26 cellular contexts compared by ENCODE assay signal in the genomic region with DNA sequence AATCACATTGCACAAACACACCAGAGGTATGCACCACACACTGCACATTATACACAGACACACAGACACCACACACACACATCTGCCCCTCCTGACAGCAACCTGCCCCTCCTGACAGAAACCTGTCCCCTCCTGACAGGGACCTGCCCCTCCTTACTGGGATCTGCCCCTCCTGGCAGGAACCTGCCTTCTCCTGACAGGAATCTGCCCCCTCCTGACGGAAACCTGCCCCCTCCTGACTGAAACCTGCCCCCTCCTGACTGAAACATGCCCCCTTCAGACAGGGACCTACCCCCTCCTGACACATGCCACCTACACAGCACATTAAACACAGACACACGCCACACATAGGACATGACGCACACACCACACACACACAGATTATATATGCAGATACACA.
DNase-seq lines count a peak whose midpoint lies in the region; ATAC-seq and TF ChIP-seq lines count a peak whose summit lies in the region.
"Had no signal": no experiment of that assay in that cellular context is flagged by ENCODE, and none has a peak within 500 bp of the region (broad histone marks: within the 10 kb centered on the region; RNA-seq: fewer than 3 reads in every experiment).

No MANE protein-coding gene starts in this region.

- peaks cover 45% of the 10 kb centered on the region for H3K4me1 ChIP-seq in osteoblast (ENCODE audit: insufficient read depth, low read length)
- H3K4me1 ChIP-seq in tibial artery: peaks cover 0 to 70% (median 56%) of the 10 kb centered on the region in 4 donors

- H3K27me3 ChIP-seq in osteoblast (ENCODE audit: insufficient read depth, low read length) (no peaks in the 10 kb centered on the region), tibial artery (no peaks in the 10 kb centered on the region)

- peaks cover 29% of the 10 kb centered on the region for H3K36me3 ChIP-seq in osteoblast (ENCODE audit: insufficient read depth, low read length)
- peaks cover 11 to 24% (median 18%) of the 10 kb centered on the region in 3 donors for H3K36me3 ChIP-seq in tibial artery

- H3K27ac Mint-ChIP-seq in activated naive CD4-positive, alpha-beta T cell treated with anti-CD3 and anti-CD28 coated beads, Interleukin-2, amount 50 U/mL, for 72 hours: no peak overlapping the region
- H3K27ac Mint-ChIP-seq: activated CD4-positive, alpha-beta T cell treated with anti-CD3 and anti-CD28 coated beads, Interleukin-2, amount 10 ng/mL, durations not matched to agents 24 days and 14 days; activated naive CD8-positive, alpha-beta T cell treated with anti-CD3 and anti-CD28 coated beads for 36 hours; IgD-negative memory B cell; mesothelial cell of epicardium; nephron had no signal

- TF ChIP-seq CTCF in coronary artery (IDR thresholded peaks at IDR 0.05): no peak
- TF ChIP-seq CTCF in osteoblast (IDR thresholded peaks at IDR 0.05; ENCODE audit: extremely low read depth, low read depth, low read length): no peak
- TF ChIP-seq CTCF in tibial artery (IDR thresholded peaks at IDR 0.05): no peak
- TF ChIP-seq CTCF in GM10266 (IDR thresholded peaks at IDR 0.05; ENCODE audit: control insufficient read depth, insufficient read depth, low read depth, missing control alignments): no peak

- no peaks in the 10 kb centered on the region for H4K20me1 ChIP-seq in osteoblast (ENCODE audit: insufficient read depth, low read length)

- ATAC-seq in left ventricle myocardium superior (no peak), GM21390 (IDR thresholded peaks at IDR 0.05; ENCODE audit: unreplicated experiment) (no peak)
- ATAC-seq in activated naive CD4-positive, alpha-beta T cell treated with anti-CD3 and anti-CD28 coated beads, Interleukin-2, amount 50 U/mL, for 72 hours: no peak
- ATAC-seq: left colon had no signal

- intact Hi-C loops in cardiac septum (cut with DNase I) (no loop called here), left ventricle myocardium superior (cut with micrococcal nuclease) (no loop called here), tibial artery (cut with DNase I; ENCODE audit: low total_unique reads) (no loop called here)

- H3K4me3 ChIP-seq in coronary artery (no peak overlapping the region), osteoblast (ENCODE audit: insufficient read depth, low read length) (no peak overlapping the region), tibial artery (no peak overlapping the region)
- H3K4me3 ChIP-seq: skin epidermis had no signal

- H3K9me3 ChIP-seq in osteoblast (ENCODE audit: low read depth, low read length): no peaks in the 10 kb centered on the region
- H3K9me3 ChIP-seq in tibial artery: no peaks in the 10 kb centered on the region

- H3K4me2 ChIP-seq in osteoblast (ENCODE audit: insufficient read depth, low read length): no peak overlapping the region

- H3K9me3 Mint-ChIP-seq in activated naive CD4-positive, alpha-beta T cell treated with anti-CD3 and anti-CD28 coated beads, Interleukin-2, amount 50 U/mL, for 72 hours: no peaks in the 10 kb centered on the region
- H3K9me3 Mint-ChIP-seq: activated CD4-positive, alpha-beta T cell treated with anti-CD3 and anti-CD28 coated beads, Interleukin-2, amount 10 ng/mL, durations not matched to agents 24 days and 14 days; activated naive CD8-positive, alpha-beta T cell treated with anti-CD3 and anti-CD28 coated beads for 36 hours; IgD-negative memory B cell; mesothelial cell of epicardium; nephron had no signal

- no peaks in the 10 kb centered on the region for H3K36me3 Mint-ChIP-seq in activated naive CD4-positive, alpha-beta T cell treated with anti-CD3 and anti-CD28 coated beads, Interleukin-2, amount 50 U/mL, for 72 hours
- H3K36me3 Mint-ChIP-seq: activated naive CD8-positive, alpha-beta T cell treated with anti-CD3 and anti-CD28 coated beads for 36 hours; IgD-negative memory B cell had no signal

- H2AFZ ChIP-seq in osteoblast (ENCODE audit: low read length): no peak overlapping the region

- DNase-seq in cardiac septum (ENCODE audit: low spot score): peak; percentile 56
- no peak for DNase-seq in left ventricle myocardium superior
- DNase-seq in coronary artery (ENCODE audit: low spot score): peak; percentile 68
- DNase-seq in osteoblast (ENCODE audit: insufficient read length, low spot score, missing footprints): no peak
- DNase-seq in tibial artery: peak in 1 of 2 donors; percentile 15
- DNase-seq in GM10266 (ENCODE audit: extremely low spot score): no peak
- no peak for DNase-seq in activated naive CD4-positive, alpha-beta T cell treated with anti-CD3 and anti-CD28 coated beads, Interleukin-2, amount 50 U/mL, for 72 hours (ENCODE audit: low spot score in 2 of 2)
- DNase-seq: ACHN; activated CD4-positive, alpha-beta T cell treated with anti-CD3 and anti-CD28 coated beads, Interleukin-2, amount 10 ng/mL, durations not matched to agents 24 days and 14 days; activated naive CD8-positive, alpha-beta T cell treated with anti-CD3 and anti-CD28 coated beads for 36 hours; effector CD4-positive, alpha-beta T cell; EL; left colon; NCI-H1105; NCI-H2029; NCI-H345; NCI-H748 treated with DMSO at 0.1 percent for 48 hours; stimulated activated CD4-positive, alpha-beta T cell treated with anti-CD3 and anti-CD28 coated beads, Interleukin-2, amount 100 ng/mL, for 24 hours; substantia nigra had no signal

- H3K27ac ChIP-seq in coronary artery (peak overlapping the region; percentile 95), osteoblast (ENCODE audit: low read depth, low read length) (peak overlapping the region; percentile 97), tibial artery (peak overlapping the region; percentile 77 to 78)
- H3K27ac ChIP-seq: C4-2B, VCaP had no signal

- H3K79me2 ChIP-seq in osteoblast (ENCODE audit: insufficient read depth, low read length): peaks cover 4% of the 10 kb centered on the region

Comparison
In these comparisons a context has a peak if more than half of its experiments do, and no peak if none do; other contexts are left out.
1. DNase-seq: peak in cardiac septum (single experiment) and coronary artery (single experiment); none in left ventricle myocardium superior (single experiment), osteoblast (single experiment), GM10266 (single experiment) and activated naive CD4-positive, alpha-beta T cell treated with anti-CD3 and anti-CD28 coated beads, Interleukin-2, amount 50 U/mL, for 72 hours (0 of 2).
2. Peak in every context shown above with its lines, with median percentiles within 50 percentile points of each other: H3K27ac ChIP-seq.